ENCODE assay signal across 18 cellular contexts in the genomic region with DNA sequence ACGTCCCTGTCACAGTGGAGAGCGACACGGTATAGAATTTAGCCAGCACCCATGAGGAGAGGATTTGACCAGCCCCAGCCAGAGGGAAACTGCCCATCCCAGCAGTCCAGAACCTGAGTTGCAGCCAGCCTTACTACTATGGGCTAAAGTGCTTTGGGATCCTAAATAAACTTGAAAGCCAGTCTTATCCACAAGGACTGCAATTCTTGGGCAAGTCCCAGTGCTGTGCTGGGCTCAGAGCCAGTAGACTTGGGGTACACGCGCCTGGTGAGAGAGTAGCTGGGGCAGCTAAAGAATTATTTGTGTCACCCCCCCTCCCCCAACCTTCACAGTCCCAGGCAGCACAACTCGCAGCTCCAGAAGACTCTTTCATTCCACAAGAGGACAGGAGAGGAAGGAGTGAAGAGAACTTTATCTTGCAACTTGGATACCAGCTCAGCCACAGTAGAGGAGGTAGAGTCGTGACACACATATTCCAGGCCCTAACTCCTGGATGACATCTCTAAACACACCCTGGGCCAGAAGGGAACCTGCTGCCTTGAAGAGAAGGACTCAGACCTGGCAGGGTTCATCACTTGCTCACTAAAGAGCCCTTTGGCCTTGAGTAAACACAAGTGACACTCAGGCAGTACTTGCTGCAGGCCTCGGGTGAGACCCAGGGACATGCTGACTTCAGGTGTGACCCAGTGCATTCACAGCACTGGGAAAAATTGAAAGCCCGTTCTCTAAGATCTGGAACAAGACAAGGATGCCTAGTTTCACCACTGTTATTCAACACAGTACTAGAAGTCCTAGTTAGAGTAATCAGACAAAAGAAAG.
DNase-seq lines count a peak whose midpoint lies in the region; ATAC-seq and TF ChIP-seq lines count a peak whose summit lies in the region.
"Had no signal": no experiment of that assay in that cellular context is flagged by ENCODE, and none has a peak within 500 bp of the region (broad histone marks: within the 10 kb centered on the region; RNA-seq: fewer than 3 reads in every experiment).

No MANE protein-coding gene starts in this region.

- H3K36me3 Mint-ChIP-seq in activated CD4-positive, alpha-beta T cell treated with anti-CD3 and anti-CD28 coated beads for 36 hours (ENCODE audit: low read depth): peaks cover 53% of the 10 kb centered on the region
- peaks cover 18 to 68% (median 44%) of the 10 kb centered on the region in 5 donors for H3K36me3 Mint-ChIP-seq in naive thymus-derived CD4-positive, alpha-beta T cell

- CTCF ChIA-PET in activated CD4-positive, alpha-beta T cell treated with anti-CD3 and anti-CD28 coated beads for 36 hours (lab: Charles Lee): interaction anchor here (0.6 kb wide), 1 partner anchor 855 kb away, joined by 3 read pairs; no protein-coding TSS in a partner anchor
- CTCF ChIA-PET in naive thymus-derived CD4-positive, alpha-beta T cell (lab: Charles Lee): interaction anchor here (0.7 kb wide), 1 partner anchor 387 kb away, joined by 4 read pairs; no protein-coding TSS in a partner anchor

- H3K36me3 ChIP-seq in cardiac muscle cell: peaks cover 27% of the 10 kb centered on the region
- H3K36me3 ChIP-seq in muscle layer of duodenum (ENCODE audit: control insufficient read depth in 1 of 2, insufficient read depth in 2 of 2, low read length in 2 of 2): peaks cover 23 to 28% of the 10 kb centered on the region in 2 donors
- peaks cover 4 to 17% of the 10 kb centered on the region in 2 donors for H3K36me3 ChIP-seq in thyroid gland
- peaks cover 0 to 28% (median 3%) of the 10 kb centered on the region in 3 experiments for H3K36me3 ChIP-seq in naive thymus-derived CD4-positive, alpha-beta T cell (ENCODE audit: control insufficient read depth in 2 of 3, insufficient read depth in 3 of 3, low read length in 3 of 3)

- H3K4me1 ChIP-seq in cardiac muscle cell (ENCODE audit: low read depth): no peaks in the 10 kb centered on the region
- peaks cover 0 to 11% of the 10 kb centered on the region in 2 donors for H3K4me1 ChIP-seq in muscle layer of duodenum (ENCODE audit: control insufficient read depth in 1 of 2, insufficient read depth in 2 of 2, low read length in 2 of 2)
- peaks cover 0 to 5% of the 10 kb centered on the region in 2 donors for H3K4me1 ChIP-seq in thyroid gland
- no peaks in the 10 kb centered on the region for H3K4me1 ChIP-seq in naive thymus-derived CD4-positive, alpha-beta T cell (ENCODE audit: control insufficient read depth in 2 of 2, insufficient read depth in 2 of 2, low read length in 2 of 2)

- no peaks in the 10 kb centered on the region for H3K9me3 Mint-ChIP-seq in activated CD4-positive, alpha-beta T cell treated with anti-CD3 and anti-CD28 coated beads for 36 hours (ENCODE audit: low read depth)
- no peaks in the 10 kb centered on the region for H3K9me3 Mint-ChIP-seq in naive thymus-derived CD4-positive, alpha-beta T cell
- H3K9me3 Mint-ChIP-seq: activated CD4-positive, alpha-beta memory T cell treated with anti-CD3 and anti-CD28 coated beads for 36 hours; activated naive CD4-positive, alpha-beta T cell treated with anti-CD3 and anti-CD28 coated beads, Interleukin-2, amount 10 ng/mL, durations not matched to agents 7 days and 5 days; activated T-cell treated with anti-CD3 and anti-CD28 coated beads, Interleukin-2, amount 50 U/mL, for 24 hours had no signal

- H3K27me3 ChIP-seq in cardiac muscle cell (no peaks in the 10 kb centered on the region), muscle layer of duodenum (ENCODE audit: low read depth, low read length) (no peaks in the 10 kb centered on the region), thyroid gland (no peaks in the 10 kb centered on the region)
- H3K27me3 ChIP-seq in naive thymus-derived CD4-positive, alpha-beta T cell (ENCODE audit: control insufficient read depth in 2 of 2, insufficient read depth in 2 of 2, low read length in 2 of 2): no peaks in the 10 kb centered on the region

- H3K4me1 Mint-ChIP-seq in activated CD4-positive, alpha-beta T cell treated with anti-CD3 and anti-CD28 coated beads for 36 hours: no peaks in the 10 kb centered on the region
- H3K4me1 Mint-ChIP-seq in naive thymus-derived CD4-positive, alpha-beta T cell: peaks cover 0 to 13% (median 0%) of the 10 kb centered on the region in 7 donors
- H3K4me1 Mint-ChIP-seq: activated naive CD4-positive, alpha-beta T cell treated with anti-CD3 and anti-CD28 coated beads, Interleukin-2, amount 10 ng/mL, durations not matched to agents 7 days and 5 days; B cell had no signal

- no peaks in the 10 kb centered on the region for H3K9me3 ChIP-seq in cardiac muscle cell (ENCODE audit: low read depth)
- no peaks in the 10 kb centered on the region for H3K9me3 ChIP-seq in muscle layer of duodenum (ENCODE audit: control insufficient read depth in 1 of 2, low read length in 2 of 2)
- H3K9me3 ChIP-seq in thyroid gland: no peaks in the 10 kb centered on the region
- H3K9me3 ChIP-seq in naive thymus-derived CD4-positive, alpha-beta T cell (ENCODE audit: control insufficient read depth in 2 of 3, low read length in 3 of 3): no peaks in the 10 kb centered on the region

- POLR2A ChIA-PET in activated CD4-positive, alpha-beta T cell treated with anti-CD3 and anti-CD28 coated beads for 36 hours (lab: Charles Lee): no interaction called here
- POLR2A ChIA-PET in naive thymus-derived CD4-positive, alpha-beta T cell (lab: Charles Lee): no interaction called here

- no peak overlapping the region for H3K4me3 Mint-ChIP-seq in activated CD4-positive, alpha-beta T cell treated with anti-CD3 and anti-CD28 coated beads for 36 hours
- H3K4me3 Mint-ChIP-seq in naive thymus-derived CD4-positive, alpha-beta T cell: no peak overlapping the region
- H3K4me3 Mint-ChIP-seq: activated CD4-positive, alpha-beta memory T cell treated with anti-CD3 and anti-CD28 coated beads for 36 hours; activated naive CD4-positive, alpha-beta T cell treated with anti-CD3 and anti-CD28 coated beads, Interleukin-2, amount 10 ng/mL, durations not matched to agents 7 days and 5 days; activated T-cell treated with anti-CD3 and anti-CD28 coated beads, Interleukin-2, amount 50 U/mL, for 24 hours; B cell had no signal

- TF ChIP-seq CTCF in cardiac muscle cell (IDR thresholded peaks at IDR 0.05; ENCODE audit: low read depth, low read length) (no peak), thyroid gland (IDR thresholded peaks at IDR 0.05) (no peak)

- DNase-seq in amygdala (lab: John Stamatoyannopoulos, UW) (peak in 38 of 56 donors; percentile 6 to 68 (median 26)), cardiac muscle cell (ENCODE audit: low read depth in 1 of 2, low spot score in 1 of 2) (peak in 1 of 2 donors; percentile 6), thyroid gland (peak; percentile 65 to 75), AG20443 (ENCODE audit: low spot score) (no peak)
- no peak for DNase-seq in activated CD4-positive, alpha-beta T cell treated with anti-CD3 and anti-CD28 coated beads for 36 hours
- DNase-seq in naive thymus-derived CD4-positive, alpha-beta T cell: no peak
- DNase-seq: activated CD4-positive, alpha-beta memory T cell treated with anti-CD3 and anti-CD28 coated beads for 36 hours; activated naive CD4-positive, alpha-beta T cell treated with anti-CD3 and anti-CD28 coated beads, Interleukin-2, amount 10 ng/mL, durations not matched to agents 7 days and 5 days; activated T-cell treated with anti-CD3 and anti-CD28 coated beads, Interleukin-2, amount 50 U/mL, for 24 hours; Calu3; KG1; NCI-H526; SIG-M5; stimulated activated naive CD8-positive, alpha-beta T cell treated with anti-CD3 and anti-CD28 coated beads, Interleukin-15, Interleukin-2, amounts not matched to agents 100 U/mL and 50 U/mL, for 24 hours had no signal

- TF ChIP-seq POLR2A in thyroid gland (IDR thresholded peaks at IDR 0.05): no peak

- H3K27ac ChIP-seq in cardiac muscle cell: peak overlapping the region; percentile 10
- H3K27ac ChIP-seq in muscle layer of duodenum (ENCODE audit: low read length): peak overlapping the region; percentile 48
- H3K27ac ChIP-seq in thyroid gland: no peak overlapping the region
- H3K27ac ChIP-seq in naive thymus-derived CD4-positive, alpha-beta T cell (ENCODE audit: low read depth, low read length): no peak overlapping the region

- intact Hi-C loops in thyroid gland (cut with DNase I): no loop called here
- intact Hi-C loops in activated CD4-positive, alpha-beta T cell treated with anti-CD3 and anti-CD28 coated beads for 36 hours (cut with DNase I, micrococcal nuclease): no loop called here
- intact Hi-C loops in naive thymus-derived CD4-positive, alpha-beta T cell (cut with micrococcal nuclease): no loop called here

- whole genome bisulfite sequencing in thyroid gland, 2 donors: 53% methylated on average over 7 to 9 of the region's 9 CpGs

- H3K27ac Mint-ChIP-seq in activated CD4-positive, alpha-beta T cell treated with anti-CD3 and anti-CD28 coated beads for 36 hours: no peak overlapping the region
- peak overlapping the region in 1 of 9 donors; percentile 64 for H3K27ac Mint-ChIP-seq in naive thymus-derived CD4-positive, alpha-beta T cell
- H3K27ac Mint-ChIP-seq: activated CD4-positive, alpha-beta memory T cell treated with anti-CD3 and anti-CD28 coated beads for 36 hours; activated naive CD4-positive, alpha-beta T cell treated with anti-CD3 and anti-CD28 coated beads, Interleukin-2, amount 10 ng/mL, durations not matched to agents 7 days and 5 days; activated T-cell treated with anti-CD3 and anti-CD28 coated beads, Interleukin-2, amount 50 U/mL, for 24 hours; B cell had no signal

- H3K4me3 ChIP-seq in cardiac muscle cell (no peak overlapping the region), muscle layer of duodenum (ENCODE audit: low read depth in 1 of 2, low read length in 2 of 2) (no peak overlapping the region), thyroid gland (replicated peaks in 1 of 3) (no peak overlapping the region)
- no peak overlapping the region for H3K4me3 ChIP-seq in naive thymus-derived CD4-positive, alpha-beta T cell (ENCODE audit: low read length)

- H3K27me3 Mint-ChIP-seq in activated CD4-positive, alpha-beta T cell treated with anti-CD3 and anti-CD28 coated beads for 36 hours: no peaks in the 10 kb centered on the region
- no peaks in the 10 kb centered on the region for H3K27me3 Mint-ChIP-seq in naive thymus-derived CD4-positive, alpha-beta T cell
- H3K27me3 Mint-ChIP-seq: activated CD4-positive, alpha-beta memory T cell treated with anti-CD3 and anti-CD28 coated beads for 36 hours; activated naive CD4-positive, alpha-beta T cell treated with anti-CD3 and anti-CD28 coated beads, Interleukin-2, amount 10 ng/mL, durations not matched to agents 7 days and 5 days; activated T-cell treated with anti-CD3 and anti-CD28 coated beads, Interleukin-2, amount 50 U/mL, for 24 hours; B cell had no signal

- ATAC-seq in activated CD4-positive, alpha-beta T cell treated with anti-CD3 and anti-CD28 coated beads for 36 hours: no peak
- ATAC-seq in GM18502 (IDR thresholded peaks at IDR 0.05; ENCODE audit: poor library complexity, unreplicated experiment): no peak
- ATAC-seq in naive thymus-derived CD4-positive, alpha-beta T cell: no peak
- ATAC-seq: esophagus mucosa; stimulated activated naive CD8-positive, alpha-beta T cell treated with anti-CD3 and anti-CD28 coated beads, Interleukin-15, Interleukin-2, amounts not matched to agents 100 U/mL and 50 U/mL, for 24 hours had no signal

Comparison
In these comparisons a context has a peak if more than half of its experiments do, and no peak if none do; other contexts are left out.
1. DNase-seq: peak in amygdala (38 of 56) and thyroid gland (2 of 2); none in activated CD4-positive, alpha-beta T cell treated with anti-CD3 and anti-CD28 coated beads for 36 hours (single experiment), AG20443 (single experiment) and naive thymus-derived CD4-positive, alpha-beta T cell (0 of 9).
2. H3K27ac ChIP-seq: peak in cardiac muscle cell (single experiment) and muscle layer of duodenum (single experiment); none in thyroid gland (0 of 3) and naive thymus-derived CD4-positive, alpha-beta T cell (single experiment).